Comparison of ENCODE assay signal across 18 cellular contexts in the genomic region with DNA sequence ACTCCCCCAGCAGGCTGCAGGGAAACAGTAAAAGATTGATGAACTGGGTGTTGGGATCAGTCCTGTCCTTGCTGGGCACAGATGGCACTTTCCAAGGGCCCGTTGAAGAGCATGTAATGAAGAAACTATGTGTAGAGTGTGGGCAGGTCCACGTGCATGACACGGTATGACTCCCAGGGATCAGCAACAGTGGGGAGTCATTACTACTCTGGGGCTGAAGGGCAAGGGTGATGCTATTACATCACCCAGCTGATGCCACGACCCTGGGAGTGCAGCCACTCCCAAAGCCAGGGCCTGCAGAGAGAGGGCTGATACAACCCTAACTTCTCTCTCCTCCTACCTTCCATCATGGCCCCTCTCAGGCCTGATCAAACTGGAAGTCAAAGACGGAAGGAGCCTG. TPM values are rescaled to one million over a fixed set of nuclear protein-coding genes. Genes with fewer than 3 reads are reported as not detected.
DNase-seq lines count a peak whose midpoint lies in the region; ATAC-seq and TF ChIP-seq lines count a peak whose summit lies in the region.
"Had no signal": no experiment of that assay in that cellular context is flagged by ENCODE, and none has a peak within 500 bp of the region (broad histone marks: within the 10 kb centered on the region; RNA-seq: fewer than 3 reads in every experiment).

No MANE protein-coding gene starts in this region.

- H3K36me3 ChIP-seq in HEK293 (ENCODE audit: control insufficient read depth in 2 of 2, insufficient read depth in 1 of 2, low read length in 2 of 2): no peaks in the 10 kb centered on the region
- H3K36me3 ChIP-seq in neuronal stem cell (replicated peaks in 1 of 2; ENCODE audit: control insufficient read depth in 2 of 2, insufficient read depth in 2 of 2, low read length in 2 of 2): no peaks in the 10 kb centered on the region
- H3K36me3 ChIP-seq: BE2C, Peyer's patch had no signal

- H3K27ac ChIP-seq in HEK293 (ENCODE audit: extremely low read depth, low read depth, low read length) (no peak overlapping the region), neuronal stem cell (replicated peaks; ENCODE audit: low read length) (no peak overlapping the region)
- H3K27ac ChIP-seq: HL-60, KMS-11 had no signal

- ATAC-seq in HG02970 (IDR thresholded peaks at IDR 0.05; ENCODE audit: low FRiP score, unreplicated experiment): no peak
- no peak for ATAC-seq in HG02642 (IDR thresholded peaks at IDR 0.05; ENCODE audit: poor library complexity, unreplicated experiment)
- ATAC-seq: HCT116 had no signal

- H2BK15ac ChIP-seq in neuronal stem cell (ENCODE audit: low read length): no peak overlapping the region

- no peak overlapping the region for H3K14ac ChIP-seq in neuronal stem cell (ENCODE audit: low read length)

- DNase-seq in RPMI7951 (ENCODE audit: low read depth) (peak; percentile 23), foreskin fibroblast (peak; percentile 20 to 43), neuronal stem cell (ENCODE audit: low spot score) (no peak), DMS53 (lab: John Stamatoyannopoulos, UW) (no peak)
- DNase-seq in stimulated activated CD4-positive, alpha-beta T cell treated with anti-CD3 and anti-CD28 coated beads, Interleukin-2, amount 100 ng/mL, for 24 hours: no peak
- DNase-seq: BE2C; CD4-positive, alpha-beta memory T cell; NCI-H1417; NCI-H2029 treated with DMSO at 0.1 percent for 48 hours; NCI-H510A treated with DMSO at 0.1 percent for 48 hours; SHP77 treated with DMSO at 0.1 percent for 48 hours had no signal

- no peak overlapping the region for H2BK120ac ChIP-seq in neuronal stem cell (ENCODE audit: low read depth, low read length)

- peaks cover 0 to 20% (median 2%) of the 10 kb centered on the region in 3 experiments for H3K27me3 ChIP-seq in neuronal stem cell (ENCODE audit: control insufficient read depth in 3 of 3, insufficient read depth in 3 of 3, low read depth in 1 of 3, low read length in 3 of 3)
- H3K27me3 ChIP-seq: Peyer's patch had no signal

- H4K91ac ChIP-seq in neuronal stem cell (ENCODE audit: low read depth, low read length, poor library complexity): no peak overlapping the region

- no peak overlapping the region for H3K4me2 ChIP-seq in neuronal stem cell (ENCODE audit: insufficient read depth, low read length, poor library complexity, severe bottlenecking)
- H3K4me2 ChIP-seq: KMS-11 had no signal

- H3K9me3 ChIP-seq in HEK293 (ENCODE audit: control insufficient read depth, insufficient read depth, low read depth, low read length) (no peaks in the 10 kb centered on the region), neuronal stem cell (replicated peaks in 1 of 2; ENCODE audit: control insufficient read depth in 2 of 2, insufficient read depth in 1 of 2, low read depth in 1 of 2, low read length in 2 of 2) (no peaks in the 10 kb centered on the region)
- H3K9me3 ChIP-seq: BE2C, Peyer's patch had no signal

- H4K8ac ChIP-seq in neuronal stem cell (ENCODE audit: low read depth, low read length): no peak overlapping the region

- H3K9ac ChIP-seq in neuronal stem cell (ENCODE audit: low read depth, low read length, poor library complexity): no peak overlapping the region
- H3K9ac ChIP-seq: KMS-11 had no signal

- no peak overlapping the region for H2BK5ac ChIP-seq in neuronal stem cell (ENCODE audit: low read length)

- H3K4me1 ChIP-seq in HEK293 (ENCODE audit: control insufficient read depth, insufficient read depth, low read length) (0 out of 2 replicates have a peak, but pooled peaks cover 2% of the 10 kb centered on the region), neuronal stem cell (ENCODE audit: control insufficient read depth in 2 of 2, insufficient read depth in 1 of 2, low read depth in 1 of 2, low read length in 2 of 2) (peaks cover 3 to 18% of the 10 kb centered on the region in 2 donors)
- H3K4me1 ChIP-seq: BE2C, Peyer's patch had no signal

- CTCF ChIA-PET in HEK293 (lab: Yijun Ruan, JAX): interaction anchor here (1.1 kb wide), 2 partner anchors 10 to 128 kb away, joined by 4 to 6 read pairs; no protein-coding TSS in a partner anchor

- H3K4me3 ChIP-seq in HEK293 (ENCODE audit: low read depth, low read length) (no peak overlapping the region), foreskin fibroblast (ENCODE audit: low read depth in 1 of 2, low read length in 2 of 2) (no peak overlapping the region), neuronal stem cell (ENCODE audit: low read length in 2 of 2) (no peak overlapping the region)
- H3K4me3 ChIP-seq: Peyer's patch had no signal

- no peak overlapping the region for H2BK12ac ChIP-seq in neuronal stem cell (ENCODE audit: low read length)

- no peak overlapping the region for H3K23ac ChIP-seq in neuronal stem cell (ENCODE audit: low read depth, low read length, poor library complexity)

- no peak overlapping the region for H2AK5ac ChIP-seq in neuronal stem cell (ENCODE audit: low read depth, low read length)

- no peak overlapping the region for H3K4ac ChIP-seq in neuronal stem cell (ENCODE audit: low read length)

- TF ChIP-seq CTCF in HEK293 (tag by site-specific recombination; IDR thresholded peaks at IDR 0.05): no peak
- TF ChIP-seq CTCF in foreskin fibroblast (IDR thresholded peaks at IDR 0.05; ENCODE audit: low read depth, low read length): no peak

- H3K79me1 ChIP-seq in neuronal stem cell (ENCODE audit: low read depth, low read length): no peaks in the 10 kb centered on the region

- no peak overlapping the region for H2AFZ ChIP-seq in neuronal stem cell (ENCODE audit: low read length)

- peak overlapping the region; percentile 25 for H3K18ac ChIP-seq in neuronal stem cell (ENCODE audit: low read length)

- POLR2A ChIA-PET in HEK293 (lab: Yijun Ruan, JAX): no interaction called here

- no CpG with 5 or more reads among the region's 5 CpGs for WGBS in neuronal stem cell (ENCODE audit: extremely low coverage in 2 of 2, insufficient read length in 2 of 2, insufficient replicate concordance in 1 of 2), 2 donors

TF ChIP-seq in HEK293, 187 proteins besides CTCF, POLR2A, EP300 and RAD21:
- TF ChIP-seq, protein P1, sequence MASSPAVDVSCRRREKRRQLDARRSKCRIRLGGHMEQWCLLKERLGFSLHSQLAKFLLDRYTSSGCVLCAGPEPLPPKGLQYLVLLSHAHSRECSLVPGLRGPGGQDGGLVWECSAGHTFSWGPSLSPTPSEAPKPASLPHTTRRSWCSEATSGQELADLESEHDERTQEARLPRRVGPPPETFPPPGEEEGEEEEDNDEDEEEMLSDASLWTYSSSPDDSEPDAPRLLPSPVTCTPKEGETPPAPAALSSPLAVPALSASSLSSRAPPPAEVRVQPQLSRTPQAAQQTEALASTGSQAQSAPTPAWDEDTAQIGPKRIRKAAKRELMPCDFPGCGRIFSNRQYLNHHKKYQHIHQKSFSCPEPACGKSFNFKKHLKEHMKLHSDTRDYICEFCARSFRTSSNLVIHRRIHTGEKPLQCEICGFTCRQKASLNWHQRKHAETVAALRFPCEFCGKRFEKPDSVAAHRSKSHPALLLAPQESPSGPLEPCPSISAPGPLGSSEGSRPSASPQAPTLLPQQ (tag by site-specific recombination; IDR thresholded peaks at IDR 0.05): no peak
- TF ChIP-seq ZIC2 (tag by site-specific recombination; IDR thresholded peaks at IDR 0.05): peak; percentile 75
- TF ChIP-seq ZFHX2 (tag by site-specific recombination; conservative IDR thresholded peaks at IDR 0.05): peak; percentile 53
- TF ChIP-seq, protein P2, sequence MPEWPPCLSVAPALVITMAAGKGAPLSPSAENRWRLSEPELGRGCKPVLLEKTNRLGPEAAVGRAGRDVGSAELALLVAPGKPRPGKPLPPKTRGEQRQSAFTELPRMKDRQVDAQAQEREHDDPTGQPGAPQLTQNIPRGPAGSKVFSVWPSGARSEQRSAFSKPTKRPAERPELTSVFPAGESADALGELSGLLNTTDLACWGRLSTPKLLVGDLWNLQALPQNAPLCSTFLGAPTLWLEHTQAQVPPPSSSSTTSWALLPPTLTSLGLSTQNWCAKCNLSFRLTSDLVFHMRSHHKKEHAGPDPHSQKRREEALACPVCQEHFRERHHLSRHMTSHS (tag by site-specific recombination; IDR thresholded peaks at IDR 0.05): no peak
- TF ChIP-seq, protein P3, sequence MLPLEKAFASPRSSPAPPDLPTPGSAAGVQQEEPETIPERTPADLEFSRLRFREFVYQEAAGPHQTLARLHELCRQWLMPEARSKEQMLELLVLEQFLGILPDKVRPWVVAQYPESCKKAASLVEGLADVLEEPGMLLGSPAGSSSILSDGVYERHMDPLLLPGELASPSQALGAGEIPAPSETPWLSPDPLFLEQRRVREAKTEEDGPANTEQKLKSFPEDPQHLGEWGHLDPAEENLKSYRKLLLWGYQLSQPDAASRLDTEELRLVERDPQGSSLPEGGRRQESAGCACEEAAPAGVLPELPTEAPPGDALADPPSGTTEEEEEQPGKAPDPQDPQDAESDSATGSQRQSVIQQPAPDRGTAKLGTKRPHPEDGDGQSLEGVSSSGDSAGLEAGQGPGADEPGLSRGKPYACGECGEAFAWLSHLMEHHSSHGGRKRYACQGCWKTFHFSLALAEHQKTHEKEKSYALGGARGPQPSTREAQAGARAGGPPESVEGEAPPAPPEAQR (tag by site-specific recombination; IDR thresholded peaks at IDR 0.05): no peak
- no peak for TF ChIP-seq ZNF416 (tag by site-specific recombination; IDR thresholded peaks at IDR 0.05)
- peak; percentile 57; the same call in 1 of the 2 replicates for TF ChIP-seq ZNF548 (tag by site-specific recombination; IDR thresholded peaks at IDR 0.05)
- TF ChIP-seq, protein P4, sequence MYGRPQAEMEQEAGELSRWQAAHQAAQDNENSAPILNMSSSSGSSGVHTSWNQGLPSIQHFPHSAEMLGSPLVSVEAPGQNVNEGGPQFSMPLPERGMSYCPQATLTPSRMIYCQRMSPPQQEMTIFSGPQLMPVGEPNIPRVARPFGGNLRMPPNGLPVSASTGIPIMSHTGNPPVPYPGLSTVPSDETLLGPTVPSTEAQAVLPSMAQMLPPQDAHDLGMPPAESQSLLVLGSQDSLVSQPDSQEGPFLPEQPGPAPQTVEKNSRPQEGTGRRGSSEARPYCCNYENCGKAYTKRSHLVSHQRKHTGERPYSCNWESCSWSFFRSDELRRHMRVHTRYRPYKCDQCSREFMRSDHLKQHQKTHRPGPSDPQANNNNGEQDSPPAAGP (tag by site-specific recombination; IDR thresholded peaks at IDR 0.05): peak; percentile 82; the same call in 1 of the 2 replicates
- no peak for TF ChIP-seq ZBTB17 (tag by site-specific recombination; IDR thresholded peaks at IDR 0.05)
- TF ChIP-seq ZBTB21 (tag by site-specific recombination; IDR thresholded peaks at IDR 0.05): no peak
- TF ChIP-seq ZBTB48 (tag by site-specific recombination; IDR thresholded peaks at IDR 0.05): 0 out of 2 replicates have a peak, but pooled peaks have one; percentile 29
TF ChIP-seq in HEK293: peak in this region for 5.

RNA-seq across cellular contexts. Expression of a gene that starts 20.1 kb away (rescaled TPM):
- total RNA-seq in RPMI7951 (2014; rRNA removed; shearing (Covaris generic)): not detected in 2 replicates
- 0.33 TPM for polyA plus RNA-seq in neuronal stem cell (2013, experiment 1 of 2)
- 0.22 TPM for polyA plus RNA-seq in neuronal stem cell (2013, experiment 2 of 2)
- total RNA-seq: CD4-positive, alpha-beta memory T cell had no signal
- polyA plus RNA-seq: CD4-positive, alpha-beta memory T cell had no signal

RNA-seq across cellular contexts. Expression of a gene that starts 28.4 kb away (rescaled TPM):
- total RNA-seq in RPMI7951 (2014; rRNA removed; shearing (Covaris generic)): not detected in 2 replicates
- polyA plus RNA-seq in neuronal stem cell (2013, experiment 1 of 2): not detected
- polyA plus RNA-seq in neuronal stem cell (2013, experiment 2 of 2): not detected
- total RNA-seq: CD4-positive, alpha-beta memory T cell; Peyer's patch had no signal
- polyA plus RNA-seq: CD4-positive, alpha-beta memory T cell had no signal

Comparison
In these comparisons a context has a peak if more than half of its experiments do, and no peak if none do; other contexts are left out.
1. DNase-seq: peak in RPMI7951 (single experiment) and foreskin fibroblast (2 of 2); none in neuronal stem cell (single experiment), DMS53 (single experiment) and stimulated activated CD4-positive, alpha-beta T cell treated with anti-CD3 and anti-CD28 coated beads, Interleukin-2, amount 100 ng/mL, for 24 hours (0 of 2).